27 cellular contexts compared by ENCODE assay signal in the genomic region with DNA sequence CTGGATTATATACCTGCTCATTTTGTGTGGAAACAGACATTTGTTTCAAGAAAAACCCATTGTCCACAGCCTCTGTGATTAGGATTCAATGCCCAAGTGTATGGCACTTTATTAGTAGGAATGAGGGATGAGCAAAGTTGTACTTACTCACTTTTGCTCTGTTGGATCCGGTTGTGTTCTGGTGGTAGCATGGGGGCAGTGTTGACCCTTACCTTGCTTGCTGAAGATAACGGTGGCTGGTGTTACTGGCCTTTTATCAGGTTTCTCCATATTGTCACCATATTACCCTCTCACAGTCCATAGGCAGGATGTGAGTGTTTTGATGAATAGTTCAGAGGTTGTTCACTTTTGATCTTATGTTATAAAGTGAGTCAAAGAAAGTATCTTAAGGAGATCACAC.
"Had no signal": no experiment of that assay in that cellular context is flagged by ENCODE, and none has a peak within 500 bp of the region (broad histone marks: within the 10 kb centered on the region; RNA-seq: fewer than 3 reads in every experiment).

No MANE protein-coding gene starts in this region.

- H3K27me3 ChIP-seq: ascending aorta, body of pancreas had no signal

- H3K4me3 ChIP-seq: ascending aorta, body of pancreas, SK-N-MC had no signal

- H3K27me3 Mint-ChIP-seq: activated CD8-positive, alpha-beta memory T cell treated with anti-CD3 and anti-CD28 coated beads, Interleukin-2, amount 10 ng/mL, durations not matched to agents 7 days and 5 days; activated naive CD8-positive, alpha-beta T cell treated with anti-CD3 and anti-CD28 coated beads, Interleukin-2, amount 50 U/mL, for 24 hours; activated T-cell treated with anti-CD3 and anti-CD28 coated beads, Interleukin-2, amount 50 U/mL, for 24 hours; T-cell had no signal

- H3K4me3 Mint-ChIP-seq: activated CD4-positive, alpha-beta T cell treated with anti-CD3 and anti-CD28 coated beads, Interleukin-2, amount 10 ng/mL, durations not matched to agents 24 days and 14 days; activated CD8-positive, alpha-beta memory T cell treated with anti-CD3 and anti-CD28 coated beads, Interleukin-2, amount 10 ng/mL, durations not matched to agents 7 days and 5 days; activated naive CD8-positive, alpha-beta T cell treated with anti-CD3 and anti-CD28 coated beads, Interleukin-2, amount 50 U/mL, for 24 hours; activated T-cell treated with anti-CD3 and anti-CD28 coated beads, Interleukin-2, amount 50 U/mL, for 24 hours; activated T-helper 1 cell treated with anti-CD3 and anti-CD28 coated beads, Interleukin-12 subunit alpha, Interleukin-12 subunit beta, Interleukin-2, Interleukin-4 antibody, amounts not matched to agents 30 ng/mL and 10 ng/mL and 1 ng/mL, durations not matched to agents 14 hours and 24 hours and 36 hours; T-cell had no signal

- H3K4me1 ChIP-seq: ascending aorta, body of pancreas had no signal

- H3K36me3 ChIP-seq: ascending aorta had no signal

- H3K9me3 ChIP-seq: ascending aorta, body of pancreas had no signal

- H3K9me3 Mint-ChIP-seq: activated CD4-positive, alpha-beta T cell treated with anti-CD3 and anti-CD28 coated beads, Interleukin-2, amount 10 ng/mL, durations not matched to agents 24 days and 14 days; activated naive CD4-positive, alpha-beta T cell treated with anti-CD3 and anti-CD28 coated beads, Interleukin-2, amount 50 U/mL, for 72 hours; activated naive CD8-positive, alpha-beta T cell treated with anti-CD3 and anti-CD28 coated beads, Interleukin-2, amount 50 U/mL, for 24 hours; activated T-cell treated with anti-CD3 and anti-CD28 coated beads, Interleukin-2, amount 50 U/mL, for 24 hours; activated T-helper 1 cell treated with anti-CD3 and anti-CD28 coated beads, Interleukin-12 subunit alpha, Interleukin-12 subunit beta, Interleukin-2, Interleukin-4 antibody, amounts not matched to agents 30 ng/mL and 10 ng/mL and 1 ng/mL, durations not matched to agents 14 hours and 24 hours and 36 hours; T-cell had no signal

- H3K4me1 Mint-ChIP-seq: activated CD4-positive, alpha-beta T cell treated with anti-CD3 and anti-CD28 coated beads, Interleukin-2, amount 10 ng/mL, durations not matched to agents 24 days and 14 days; activated CD8-positive, alpha-beta memory T cell treated with anti-CD3 and anti-CD28 coated beads, Interleukin-2, amount 10 ng/mL, durations not matched to agents 7 days and 5 days; activated naive CD8-positive, alpha-beta T cell treated with anti-CD3 and anti-CD28 coated beads, Interleukin-2, amount 50 U/mL, for 24 hours; T-cell had no signal

- DNase-seq: activated CD4-positive, alpha-beta T cell treated with anti-CD3 and anti-CD28 coated beads, Interleukin-2, amount 10 ng/mL, durations not matched to agents 24 days and 14 days; activated CD4-positive, alpha-beta T cell treated with anti-CD3 and anti-CD28 coated beads, Interleukin-2, amount 50 U/mL, for 48 hours; activated CD4-positive, CD25-positive, alpha-beta regulatory T cell treated with anti-CD3 and anti-CD28 coated beads, Interleukin-2, amount 50 U/mL, for 72 hours; activated CD8-positive, alpha-beta memory T cell treated with anti-CD3 and anti-CD28 coated beads, Interleukin-2, amount 10 ng/mL, durations not matched to agents 7 days and 5 days; activated effector memory CD4-positive, alpha-beta T cell treated with Interleukin-2 at 50 U/mL for 16 hours; activated naive CD4-positive, alpha-beta T cell; activated naive CD8-positive, alpha-beta T cell treated with anti-CD3 and anti-CD28 coated beads, Interleukin-2, amount 50 U/mL, for 24 hours; activated T-cell treated with anti-CD3 and anti-CD28 coated beads, Interleukin-2, amount 50 U/mL, for 24 hours; amniotic stem cell; body of pancreas; central memory CD4-positive, alpha-beta T cell; Kasumi-1; KBM-7; NCI-H1048; NCI-H146; NCI-H187 treated with DMSO at 0.1 percent for 48 hours; NCI-H2081 treated with DMSO at 0.1 percent for 48 hours; NCI-H2227 treated with DMSO at 0.1 percent for 48 hours; NCI-H446 treated with DMSO at 0.1 percent for 48 hours; NCI-H524 treated with DMSO at 0.1 percent for 48 hours; NCI-H82; PC-3; T-cell had no signal

- H3K27ac Mint-ChIP-seq: activated CD4-positive, alpha-beta T cell treated with anti-CD3 and anti-CD28 coated beads, Interleukin-2, amount 10 ng/mL, durations not matched to agents 24 days and 14 days; activated CD8-positive, alpha-beta memory T cell treated with anti-CD3 and anti-CD28 coated beads, Interleukin-2, amount 10 ng/mL, durations not matched to agents 7 days and 5 days; activated naive CD4-positive, alpha-beta T cell treated with anti-CD3 and anti-CD28 coated beads, Interleukin-2, amount 50 U/mL, for 72 hours; activated naive CD8-positive, alpha-beta T cell treated with anti-CD3 and anti-CD28 coated beads, Interleukin-2, amount 50 U/mL, for 24 hours; activated T-cell treated with anti-CD3 and anti-CD28 coated beads, Interleukin-2, amount 50 U/mL, for 24 hours; activated T-helper 1 cell treated with anti-CD3 and anti-CD28 coated beads, Interleukin-12 subunit alpha, Interleukin-12 subunit beta, Interleukin-2, Interleukin-4 antibody, amounts not matched to agents 30 ng/mL and 10 ng/mL and 1 ng/mL, durations not matched to agents 14 hours and 24 hours and 36 hours; T-cell had no signal

- ATAC-seq: activated CD8-positive, alpha-beta memory T cell treated with anti-CD3 and anti-CD28 coated beads, Interleukin-2, amount 10 ng/mL, durations not matched to agents 7 days and 5 days; activated naive CD4-positive, alpha-beta T cell treated with anti-CD3 and anti-CD28 coated beads, Interleukin-2, amount 50 U/mL, for 72 hours; activated naive CD8-positive, alpha-beta T cell treated with anti-CD3 and anti-CD28 coated beads, Interleukin-2, amount 50 U/mL, for 24 hours; body of pancreas; PC-3; T-cell had no signal

- H3K36me3 Mint-ChIP-seq: activated CD8-positive, alpha-beta memory T cell treated with anti-CD3 and anti-CD28 coated beads, Interleukin-2, amount 10 ng/mL, durations not matched to agents 7 days and 5 days; activated naive CD4-positive, alpha-beta T cell treated with anti-CD3 and anti-CD28 coated beads, Interleukin-2, amount 50 U/mL, for 72 hours; T-cell had no signal
